ENCODE assay signal across 16 cellular contexts in the genomic region with DNA sequence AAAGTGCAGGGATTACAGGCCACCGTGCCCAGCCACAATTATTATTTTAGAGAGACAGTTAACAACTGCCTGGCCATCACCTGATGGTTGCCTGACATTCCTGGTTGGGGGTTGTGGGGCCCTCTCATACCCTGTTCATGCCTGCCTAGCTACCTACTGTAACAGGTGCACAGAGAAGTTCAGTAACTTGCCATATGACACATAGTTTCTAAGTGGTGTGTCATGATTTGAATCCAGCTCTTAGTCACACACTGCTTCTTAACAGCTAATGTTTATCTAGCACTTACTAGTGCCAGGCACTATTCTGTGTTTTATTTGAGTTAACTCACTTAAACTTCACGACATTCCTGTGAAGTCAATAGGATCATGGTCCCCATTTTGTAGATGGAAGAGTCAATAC.
"Had no signal": no experiment of that assay in that cellular context is flagged by ENCODE, and none has a peak within 500 bp of the region (broad histone marks: within the 10 kb centered on the region; RNA-seq: fewer than 3 reads in every experiment).

No MANE protein-coding gene starts in this region.

- H3K9me3 ChIP-seq: gastrocnemius medialis, neutrophil, ovary, prostate gland had no signal

- DNase-seq: activated B cell treated with CpG ODN at 0.5 μM for 24 hours; activated CD4-positive, alpha-beta memory T cell treated with anti-CD3 and anti-CD28 coated beads for 36 hours; activated CD4-positive, alpha-beta T cell treated with anti-CD3 and anti-CD28 coated beads for 48 hours; activated CD8-positive, alpha-beta memory T cell treated with anti-CD3 and anti-CD28 coated beads, Interleukin-2, amount 10 ng/mL, durations not matched to agents 7 days and 5 days; activated naive CD8-positive, alpha-beta T cell treated with anti-CD3 and anti-CD28 coated beads, Interleukin-2, amount 10 ng/mL, durations not matched to agents 7 days and 5 days; activated T-cell treated with anti-CD3 and anti-CD28 coated beads for 4 hours; gastrocnemius medialis; hippocampal formation; left ventricle myocardium superior; ovary; stimulated activated CD4-positive, alpha-beta T cell treated with anti-CD3 and anti-CD28 coated beads, Interleukin-4, amount 100 ng/mL, for 24 hours; stimulated activated naive CD8-positive, alpha-beta T cell treated with anti-CD3 and anti-CD28 coated beads, Interleukin-15, Interleukin-2, amounts not matched to agents 100 U/mL and 50 U/mL, for 24 hours; T1000 had no signal

- FAIRE-seq: endometrium had no signal

- H3K27me3 ChIP-seq: gastrocnemius medialis, ovary had no signal

- H3K4me1 ChIP-seq: gastrocnemius medialis, prostate gland had no signal

- H3K27ac ChIP-seq: gastrocnemius medialis, neutrophil, ovary, prostate gland had no signal

- H3K36me3 ChIP-seq: gastrocnemius medialis, neutrophil, ovary, prostate gland had no signal

- H3K4me3 ChIP-seq: gastrocnemius medialis, ovary, prostate gland had no signal

- ATAC-seq: activated CD8-positive, alpha-beta memory T cell treated with anti-CD3 and anti-CD28 coated beads, Interleukin-2, amount 10 ng/mL, durations not matched to agents 7 days and 5 days; gastrocnemius medialis; left ventricle myocardium superior; stimulated activated naive CD8-positive, alpha-beta T cell treated with anti-CD3 and anti-CD28 coated beads, Interleukin-15, Interleukin-2, amounts not matched to agents 100 U/mL and 50 U/mL, for 24 hours had no signal
